ENCODE assay signal across 2 cellular contexts in the genomic region with DNA sequence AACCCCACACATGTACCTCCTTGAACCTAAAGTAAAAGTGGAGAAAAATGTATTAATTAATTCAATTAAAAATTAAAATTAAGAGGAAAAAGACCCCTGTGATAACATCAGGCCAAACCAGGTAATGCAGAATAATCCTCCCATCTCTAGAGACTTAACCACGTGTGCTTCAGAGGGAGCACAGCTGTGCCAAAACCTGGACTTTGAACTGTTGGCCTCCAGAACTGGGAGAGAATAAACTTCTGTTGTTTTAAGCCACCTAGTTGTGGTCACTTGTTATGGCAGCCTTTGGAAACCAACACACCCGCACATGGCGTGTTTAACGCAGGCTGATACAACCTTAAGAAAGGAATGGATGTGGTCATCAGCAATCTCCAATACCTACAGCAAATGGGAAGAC.
A peak's percentile ranks its signal among the peaks of the same experiment; 100 is the strongest.
TF ChIP-seq lines count a peak whose summit lies in the region.

No MANE protein-coding gene starts in this region.

TF ChIP-seq in K562, 482 proteins besides CTCF, POLR2A, EP300 and RAD21:
- no peak for TF ChIP-seq MCM2 (IDR thresholded peaks at IDR 0.05; ENCODE audit: low read depth)
- TF ChIP-seq SRSF9 (IDR thresholded peaks at IDR 0.05; ENCODE audit: borderline replicate concordance, low read depth, low read length): no peak
- TF ChIP-seq, protein P1, sequence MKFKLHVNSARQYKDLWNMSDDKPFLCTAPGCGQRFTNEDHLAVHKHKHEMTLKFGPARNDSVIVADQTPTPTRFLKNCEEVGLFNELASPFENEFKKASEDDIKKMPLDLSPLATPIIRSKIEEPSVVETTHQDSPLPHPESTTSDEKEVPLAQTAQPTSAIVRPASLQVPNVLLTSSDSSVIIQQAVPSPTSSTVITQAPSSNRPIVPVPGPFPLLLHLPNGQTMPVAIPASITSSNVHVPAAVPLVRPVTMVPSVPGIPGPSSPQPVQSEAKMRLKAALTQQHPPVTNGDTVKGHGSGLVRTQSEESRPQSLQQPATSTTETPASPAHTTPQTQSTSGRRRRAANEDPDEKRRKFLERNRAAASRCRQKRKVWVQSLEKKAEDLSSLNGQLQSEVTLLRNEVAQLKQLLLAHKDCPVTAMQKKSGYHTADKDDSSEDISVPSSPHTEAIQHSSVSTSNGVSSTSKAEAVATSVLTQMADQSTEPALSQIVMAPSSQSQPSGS (CRISPR knock-in tag; IDR thresholded peaks at IDR 0.05): no peak
- TF ChIP-seq RBBP5 (IDR thresholded peaks at IDR 0.05; ENCODE audit: borderline replicate concordance, insufficient read depth, low read length, poor library complexity, severe bottlenecking): no peak
- TF ChIP-seq HNRNPH1 (optimal IDR thresholded peaks at IDR 0.05; ENCODE audit: low read depth, low read length): no peak
- TF ChIP-seq, protein P2, sequence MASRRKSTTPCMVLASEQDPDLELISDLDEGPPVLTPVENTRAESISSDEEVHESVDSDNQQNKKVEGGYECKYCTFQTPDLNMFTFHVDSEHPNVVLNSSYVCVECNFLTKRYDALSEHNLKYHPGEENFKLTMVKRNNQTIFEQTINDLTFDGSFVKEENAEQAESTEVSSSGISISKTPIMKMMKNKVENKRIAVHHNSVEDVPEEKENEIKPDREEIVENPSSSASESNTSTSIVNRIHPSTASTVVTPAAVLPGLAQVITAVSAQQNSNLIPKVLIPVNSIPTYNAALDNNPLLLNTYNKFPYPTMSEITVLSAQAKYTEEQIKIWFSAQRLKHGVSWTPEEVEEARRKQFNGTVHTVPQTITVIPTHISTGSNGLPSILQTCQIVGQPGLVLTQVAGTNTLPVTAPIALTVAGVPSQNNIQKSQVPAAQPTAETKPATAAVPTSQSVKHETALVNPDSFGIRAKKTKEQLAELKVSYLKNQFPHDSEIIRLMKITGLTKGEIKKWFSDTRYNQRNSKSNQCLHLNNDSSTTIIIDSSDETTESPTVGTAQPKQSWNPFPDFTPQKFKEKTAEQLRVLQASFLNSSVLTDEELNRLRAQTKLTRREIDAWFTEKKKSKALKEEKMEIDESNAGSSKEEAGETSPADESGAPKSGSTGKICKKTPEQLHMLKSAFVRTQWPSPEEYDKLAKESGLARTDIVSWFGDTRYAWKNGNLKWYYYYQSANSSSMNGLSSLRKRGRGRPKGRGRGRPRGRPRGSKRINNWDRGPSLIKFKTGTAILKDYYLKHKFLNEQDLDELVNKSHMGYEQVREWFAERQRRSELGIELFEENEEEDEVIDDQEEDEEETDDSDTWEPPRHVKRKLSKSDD (conservative IDR thresholded peaks at IDR 0.05; ENCODE audit: low read length): no peak
- no peak for TF ChIP-seq POLR3G (IDR thresholded peaks at IDR 0.05; ENCODE audit: extremely low read depth, insufficient read length, insufficient replicate concordance)
- no peak for TF ChIP-seq ZNF707 (CRISPR knock-in tag; conservative IDR thresholded peaks at IDR 0.05)
- TF ChIP-seq, protein P3, sequence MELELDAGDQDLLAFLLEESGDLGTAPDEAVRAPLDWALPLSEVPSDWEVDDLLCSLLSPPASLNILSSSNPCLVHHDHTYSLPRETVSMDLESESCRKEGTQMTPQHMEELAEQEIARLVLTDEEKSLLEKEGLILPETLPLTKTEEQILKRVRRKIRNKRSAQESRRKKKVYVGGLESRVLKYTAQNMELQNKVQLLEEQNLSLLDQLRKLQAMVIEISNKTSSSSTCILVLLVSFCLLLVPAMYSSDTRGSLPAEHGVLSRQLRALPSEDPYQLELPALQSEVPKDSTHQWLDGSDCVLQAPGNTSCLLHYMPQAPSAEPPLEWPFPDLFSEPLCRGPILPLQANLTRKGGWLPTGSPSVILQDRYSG (tag; conservative IDR thresholded peaks at IDR 0.05; ENCODE audit: low read depth): no peak
- TF ChIP-seq ZNF431 (CRISPR knock-in tag; IDR thresholded peaks at IDR 0.05): no peak
- TF ChIP-seq TCF3 (CRISPR knock-in tag; IDR thresholded peaks at IDR 0.05): no peak
- TF ChIP-seq ZNF41 (CRISPR knock-in tag; conservative IDR thresholded peaks at IDR 0.05): no peak
- no peak for TF ChIP-seq ZNF507 (tag; conservative IDR thresholded peaks at IDR 0.05)
- TF ChIP-seq, protein P4, sequence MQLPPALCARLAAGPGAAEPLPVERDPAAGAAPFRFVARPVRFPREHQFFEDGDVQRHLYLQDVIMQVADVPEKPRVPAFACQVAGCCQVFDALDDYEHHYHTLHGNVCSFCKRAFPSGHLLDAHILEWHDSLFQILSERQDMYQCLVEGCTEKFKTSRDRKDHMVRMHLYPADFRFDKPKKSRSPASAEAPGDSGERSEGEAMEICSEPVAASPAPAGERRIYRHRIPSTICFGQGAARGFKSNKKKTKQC (CRISPR knock-in tag; IDR thresholded peaks at IDR 0.05): no peak
- TF ChIP-seq MCM3 (IDR thresholded peaks at IDR 0.05): no peak
- no peak for TF ChIP-seq NFXL1 (CRISPR knock-in tag; IDR thresholded peaks at IDR 0.05)
- no peak for TF ChIP-seq FOS (IDR thresholded peaks at IDR 0.05; ENCODE audit: extremely low read depth, insufficient read length)

TF ChIP-seq in HepG2, 621 proteins besides CTCF, POLR2A, EP300 and RAD21 (continues in another document):
- no peak for TF ChIP-seq ZNF451 (CRISPR knock-in tag; IDR thresholded peaks at IDR 0.05)
- no peak for TF ChIP-seq DNMT3B (CRISPR knock-in tag; conservative IDR thresholded peaks at IDR 0.05)
- TF ChIP-seq, protein P5, sequence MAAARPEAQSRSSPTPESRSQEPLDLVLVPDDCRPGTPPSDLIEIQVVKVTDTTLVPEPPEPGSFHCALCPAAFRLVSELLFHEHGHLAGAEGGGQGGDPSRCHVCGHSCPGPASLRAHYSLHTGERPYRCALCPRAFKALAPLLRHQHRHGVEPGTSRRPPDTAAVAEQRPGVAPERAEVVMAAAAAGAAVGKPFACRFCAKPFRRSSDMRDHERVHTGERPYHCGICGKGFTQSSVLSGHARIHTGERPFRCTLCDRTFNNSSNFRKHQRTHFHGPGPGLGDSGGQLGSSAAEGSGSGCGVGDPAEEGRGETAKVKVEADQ (CRISPR knock-in tag; IDR thresholded peaks at IDR 0.05; ENCODE audit: borderline replicate concordance): no peak
- peak; percentile 93 for TF ChIP-seq ZNF644 (CRISPR knock-in tag; IDR thresholded peaks at IDR 0.05; ENCODE audit: low read depth)
- no peak for TF ChIP-seq SMAD1 (CRISPR knock-in tag; IDR thresholded peaks at IDR 0.05; ENCODE audit: borderline replicate concordance, low read depth)
- TF ChIP-seq FOXM1 (CRISPR knock-in tag; IDR thresholded peaks at IDR 0.05): no peak
- TF ChIP-seq LCORL (IDR thresholded peaks at IDR 0.05): no peak; the same call in 1 of the 2 replicates
- TF ChIP-seq LCORL (CRISPR knock-in tag; IDR thresholded peaks at IDR 0.05): peak; percentile 54; the same call in 1 of the 2 replicates
- no peak for TF ChIP-seq ZNF550 (CRISPR knock-in tag; IDR thresholded peaks at IDR 0.05; ENCODE audit: borderline replicate concordance)
- TF ChIP-seq, protein P6, sequence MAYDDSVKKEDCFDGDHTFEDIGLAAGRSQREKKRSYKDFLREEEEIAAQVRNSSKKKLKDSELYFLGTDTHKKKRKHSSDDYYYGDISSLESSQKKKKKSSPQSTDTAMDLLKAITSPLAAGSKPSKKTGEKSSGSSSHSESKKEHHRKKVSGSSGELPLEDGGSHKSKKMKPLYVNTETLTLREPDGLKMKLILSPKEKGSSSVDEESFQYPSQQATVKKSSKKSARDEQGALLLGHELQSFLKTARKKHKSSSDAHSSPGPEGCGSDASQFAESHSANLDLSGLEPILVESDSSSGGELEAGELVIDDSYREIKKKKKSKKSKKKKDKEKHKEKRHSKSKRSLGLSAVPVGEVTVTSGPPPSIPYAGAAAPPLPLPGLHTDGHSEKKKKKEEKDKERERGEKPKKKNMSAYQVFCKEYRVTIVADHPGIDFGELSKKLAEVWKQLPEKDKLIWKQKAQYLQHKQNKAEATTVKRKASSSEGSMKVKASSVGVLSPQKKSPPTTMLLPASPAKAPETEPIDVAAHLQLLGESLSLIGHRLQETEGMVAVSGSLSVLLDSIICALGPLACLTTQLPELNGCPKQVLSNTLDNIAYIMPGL (CRISPR knock-in tag; IDR thresholded peaks at IDR 0.05; ENCODE audit: borderline replicate concordance in 1 of 2, low read depth in 1 of 2): no peak
- 0 out of 2 replicates have a peak, but pooled peaks have one; percentile 20 for TF ChIP-seq HDAC2 (CRISPR knock-in tag; IDR thresholded peaks at IDR 0.05)
- no peak for TF ChIP-seq ASH2L (IDR thresholded peaks at IDR 0.05; ENCODE audit: insufficient read length, low read depth, low read length)
- peak; percentile 57; the same call in 1 of the 2 replicates for TF ChIP-seq NCOR1 (IDR thresholded peaks at IDR 0.05; ENCODE audit: borderline replicate concordance, low read length)
- TF ChIP-seq IRX3 (CRISPR knock-in tag; IDR thresholded peaks at IDR 0.05; ENCODE audit: borderline replicate concordance, low read depth): no peak
- no peak for TF ChIP-seq ZNF737 (CRISPR knock-in tag; IDR thresholded peaks at IDR 0.05; ENCODE audit: borderline replicate concordance)
- no peak for TF ChIP-seq KAT8 (CRISPR knock-in tag; IDR thresholded peaks at IDR 0.05)
- TF ChIP-seq, protein P7, sequence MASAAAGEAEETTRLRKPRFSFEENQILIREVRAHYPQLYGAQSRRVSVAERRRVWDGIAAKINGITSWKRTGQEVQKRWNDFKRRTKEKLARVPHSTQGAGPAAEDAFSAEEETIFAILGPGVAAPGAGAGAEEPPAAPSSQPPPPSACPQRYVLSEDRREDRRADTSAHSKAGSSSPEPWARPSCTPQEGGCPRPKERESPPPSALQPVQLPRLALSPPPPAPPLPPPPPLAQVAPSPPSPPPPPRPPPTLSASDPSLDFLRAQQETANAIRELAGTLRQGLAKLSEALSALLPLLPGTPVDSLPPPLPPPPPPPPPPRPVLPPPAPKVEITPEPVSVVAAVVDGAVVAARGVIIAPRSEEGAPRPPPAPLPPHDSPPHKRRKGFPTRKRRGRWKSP (CRISPR knock-in tag; IDR thresholded peaks at IDR 0.05): no peak
- TF ChIP-seq, protein P8, sequence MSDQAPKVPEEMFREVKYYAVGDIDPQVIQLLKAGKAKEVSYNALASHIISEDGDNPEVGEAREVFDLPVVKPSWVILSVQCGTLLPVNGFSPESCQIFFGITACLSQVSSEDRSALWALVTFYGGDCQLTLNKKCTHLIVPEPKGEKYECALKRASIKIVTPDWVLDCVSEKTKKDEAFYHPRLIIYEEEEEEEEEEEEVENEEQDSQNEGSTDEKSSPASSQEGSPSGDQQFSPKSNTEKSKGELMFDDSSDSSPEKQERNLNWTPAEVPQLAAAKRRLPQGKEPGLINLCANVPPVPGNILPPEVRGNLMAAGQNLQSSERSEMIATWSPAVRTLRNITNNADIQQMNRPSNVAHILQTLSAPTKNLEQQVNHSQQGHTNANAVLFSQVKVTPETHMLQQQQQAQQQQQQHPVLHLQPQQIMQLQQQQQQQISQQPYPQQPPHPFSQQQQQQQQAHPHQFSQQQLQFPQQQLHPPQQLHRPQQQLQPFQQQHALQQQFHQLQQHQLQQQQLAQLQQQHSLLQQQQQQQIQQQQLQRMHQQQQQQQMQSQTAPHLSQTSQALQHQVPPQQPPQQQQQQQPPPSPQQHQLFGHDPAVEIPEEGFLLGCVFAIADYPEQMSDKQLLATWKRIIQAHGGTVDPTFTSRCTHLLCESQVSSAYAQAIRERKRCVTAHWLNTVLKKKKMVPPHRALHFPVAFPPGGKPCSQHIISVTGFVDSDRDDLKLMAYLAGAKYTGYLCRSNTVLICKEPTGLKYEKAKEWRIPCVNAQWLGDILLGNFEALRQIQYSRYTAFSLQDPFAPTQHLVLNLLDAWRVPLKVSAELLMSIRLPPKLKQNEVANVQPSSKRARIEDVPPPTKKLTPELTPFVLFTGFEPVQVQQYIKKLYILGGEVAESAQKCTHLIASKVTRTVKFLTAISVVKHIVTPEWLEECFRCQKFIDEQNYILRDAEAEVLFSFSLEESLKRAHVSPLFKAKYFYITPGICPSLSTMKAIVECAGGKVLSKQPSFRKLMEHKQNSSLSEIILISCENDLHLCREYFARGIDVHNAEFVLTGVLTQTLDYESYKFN (CRISPR knock-in tag; conservative IDR thresholded peaks at IDR 0.05): no peak
- TF ChIP-seq, protein P9, sequence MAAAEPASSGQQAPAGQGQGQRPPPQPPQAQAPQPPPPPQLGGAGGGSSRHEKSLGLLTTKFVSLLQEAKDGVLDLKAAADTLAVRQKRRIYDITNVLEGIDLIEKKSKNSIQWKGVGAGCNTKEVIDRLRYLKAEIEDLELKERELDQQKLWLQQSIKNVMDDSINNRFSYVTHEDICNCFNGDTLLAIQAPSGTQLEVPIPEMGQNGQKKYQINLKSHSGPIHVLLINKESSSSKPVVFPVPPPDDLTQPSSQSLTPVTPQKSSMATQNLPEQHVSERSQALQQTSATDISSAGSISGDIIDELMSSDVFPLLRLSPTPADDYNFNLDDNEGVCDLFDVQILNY (CRISPR knock-in tag; conservative IDR thresholded peaks at IDR 0.05): no peak
- TF ChIP-seq KDM5A (IDR thresholded peaks at IDR 0.05; ENCODE audit: borderline replicate concordance, low read length): no peak
- no peak for TF ChIP-seq PHF20 (CRISPR knock-in tag; IDR thresholded peaks at IDR 0.05)
- no peak for TF ChIP-seq GTF3A (CRISPR knock-in tag; conservative IDR thresholded peaks at IDR 0.05)
- no peak for TF ChIP-seq SRF (IDR thresholded peaks at IDR 0.05; ENCODE audit: low read depth, low read length)
- no peak for TF ChIP-seq ZFP90 (CRISPR knock-in tag; IDR thresholded peaks at IDR 0.05; ENCODE audit: borderline replicate concordance)
- TF ChIP-seq, protein P10, sequence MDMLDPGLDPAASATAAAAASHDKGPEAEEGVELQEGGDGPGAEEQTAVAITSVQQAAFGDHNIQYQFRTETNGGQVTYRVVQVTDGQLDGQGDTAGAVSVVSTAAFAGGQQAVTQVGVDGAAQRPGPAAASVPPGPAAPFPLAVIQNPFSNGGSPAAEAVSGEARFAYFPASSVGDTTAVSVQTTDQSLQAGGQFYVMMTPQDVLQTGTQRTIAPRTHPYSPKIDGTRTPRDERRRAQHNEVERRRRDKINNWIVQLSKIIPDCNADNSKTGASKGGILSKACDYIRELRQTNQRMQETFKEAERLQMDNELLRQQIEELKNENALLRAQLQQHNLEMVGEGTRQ (IDR thresholded peaks at IDR 0.05; ENCODE audit: low read depth, low read length): peak; percentile 45; the same call in 1 of the 2 replicates
- TF ChIP-seq, protein P10 (CRISPR knock-in tag; IDR thresholded peaks at IDR 0.05; ENCODE audit: borderline replicate concordance): no peak; the same call in 1 of the 2 replicates
- no peak for TF ChIP-seq SOX13 (IDR thresholded peaks at IDR 0.05)
- TF ChIP-seq SOX13 (CRISPR knock-in tag; conservative IDR thresholded peaks at IDR 0.05 in 1 of 2, IDR thresholded peaks at IDR 0.05 in 1 of 2): no peak
- no peak for TF ChIP-seq NR2F6 (IDR thresholded peaks at IDR 0.05)
- TF ChIP-seq NR2F6 (CRISPR knock-in tag; IDR thresholded peaks at IDR 0.05): no peak
- TF ChIP-seq SAP130 (CRISPR knock-in tag; IDR thresholded peaks at IDR 0.05; ENCODE audit: low read depth): 0 out of 2 replicates have a peak, but pooled peaks have one; percentile 40
- TF ChIP-seq POGZ (CRISPR knock-in tag; IDR thresholded peaks at IDR 0.05): no peak
